In the genomic region with DNA sequence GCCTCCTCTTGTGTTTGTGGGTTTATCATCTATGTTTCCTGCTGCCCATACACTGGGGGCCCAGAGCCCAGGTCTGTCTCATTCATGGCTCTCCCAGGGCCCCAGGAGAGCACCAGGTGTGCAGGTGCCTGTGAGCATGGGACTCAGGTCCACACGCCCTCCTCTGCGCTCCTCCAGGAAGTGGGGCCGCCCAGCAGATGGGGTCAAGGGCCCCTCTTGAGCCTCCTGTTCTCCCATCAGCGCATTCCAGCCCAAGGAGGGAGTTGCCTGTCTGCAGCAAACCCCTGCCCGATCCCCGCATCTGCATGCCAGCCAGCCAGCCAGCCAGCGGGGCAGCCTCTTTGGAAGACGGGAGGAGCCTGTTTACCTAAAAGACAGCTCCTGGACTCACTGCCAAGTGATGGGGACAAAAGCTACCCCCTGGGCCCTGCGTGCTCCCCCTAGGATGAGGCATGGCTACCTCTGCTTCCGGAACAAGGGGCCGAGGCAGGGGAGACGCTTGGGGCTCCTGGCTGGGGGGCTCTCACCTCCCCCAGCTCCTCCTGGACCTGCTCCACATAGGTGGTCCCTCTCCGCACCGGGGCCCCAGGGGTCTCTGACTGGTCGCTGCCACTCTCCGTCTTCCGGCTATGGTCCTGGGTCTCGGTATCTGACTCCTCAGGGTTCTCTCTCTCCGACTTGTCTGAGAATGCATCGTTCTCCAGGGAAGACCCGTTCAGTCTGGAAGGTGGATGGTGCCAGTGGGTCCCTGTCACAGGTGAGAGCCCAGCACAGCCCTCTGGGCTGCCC, we compare ENCODE assay signal across 1 cellular context.
TF ChIP-seq lines count a peak whose summit lies in the region.

No MANE protein-coding gene starts in this region.

TF ChIP-seq in H1, 55 proteins besides CTCF, POLR2A, EP300 and RAD21:
- TF ChIP-seq TEAD4 (IDR thresholded peaks at IDR 0.05; ENCODE audit: low read depth, low read length) (peak; percentile 22; the same call in 1 of the 2 replicates), BCL11A (IDR thresholded peaks at IDR 0.05; ENCODE audit: low read depth in 2 of 2, low read length in 2 of 2) (no peak)
